ENCODE assay signal across 16 cellular contexts in genomic region chr4:139331185-139331584, GRCh38. TPM values are rescaled to one million over a fixed set of nuclear protein-coding genes. Genes with fewer than 3 reads are reported as not detected.
A peak's percentile ranks its signal among the peaks of the same experiment; 100 is the strongest.
DNase-seq lines count a peak whose midpoint lies in the region; ATAC-seq and TF ChIP-seq lines count a peak whose summit lies in the region.
"Had no signal": no experiment of that assay in that cellular context is flagged by ENCODE, and none has a peak within 500 bp of the region (broad histone marks: within the 10 kb centered on the region; RNA-seq: fewer than 3 reads in every experiment).

No MANE protein-coding gene starts in this region.

- H3K27ac ChIP-seq in neural progenitor cell: no peak overlapping the region
- H3K27ac ChIP-seq: colonic mucosa, SJSA1, uterus had no signal

- peaks cover 25% of the 10 kb centered on the region for H3K36me3 ChIP-seq in neural progenitor cell
- H3K36me3 ChIP-seq: colonic mucosa, uterus had no signal

- H3K27me3 Mint-ChIP-seq in activated T-cell treated with anti-CD3 and anti-CD28 coated beads, Interleukin-2, amount 50 U/mL, for 4 hours (ENCODE audit: low read depth): no peaks in the 10 kb centered on the region
- H3K27me3 Mint-ChIP-seq in chondrocyte (ENCODE audit: low read depth): no peaks in the 10 kb centered on the region
- H3K27me3 Mint-ChIP-seq in stimulated activated naive B cell treated with anti-CD40 and anti-IgM and Interleukin-4, amounts not matched to agents 10 μg/mL and 1 μg/mL and 100 μg/mL, for 72 hours: no peaks in the 10 kb centered on the region
- no peaks in the 10 kb centered on the region for H3K27me3 Mint-ChIP-seq in neural progenitor cell (ENCODE audit: insufficient read depth, low read depth)
- H3K27me3 Mint-ChIP-seq: activated CD4-positive, alpha-beta T cell treated with anti-CD3 and anti-CD28 coated beads, Interleukin-2, amount 10 ng/mL, durations not matched to agents 7 days and 5 days; CD4-positive, alpha-beta memory T cell had no signal

- H3K9me3 Mint-ChIP-seq in activated T-cell treated with anti-CD3 and anti-CD28 coated beads, Interleukin-2, amount 50 U/mL, for 4 hours: no peaks in the 10 kb centered on the region
- H3K9me3 Mint-ChIP-seq in chondrocyte (ENCODE audit: low read depth): peaks cover 5% of the 10 kb centered on the region
- H3K9me3 Mint-ChIP-seq in stimulated activated naive B cell treated with anti-CD40 and anti-IgM and Interleukin-4, amounts not matched to agents 10 μg/mL and 1 μg/mL and 100 μg/mL, for 72 hours: no peaks in the 10 kb centered on the region
- H3K9me3 Mint-ChIP-seq in neural progenitor cell: peaks cover 11% of the 10 kb centered on the region
- H3K9me3 Mint-ChIP-seq: neural crest cell had no signal

- peaks cover 100% of the 10 kb centered on the region for H3K79me2 ChIP-seq in neural progenitor cell (ENCODE audit: low read depth)

- no peak overlapping the region for H3K4me2 ChIP-seq in neural progenitor cell

- no peak overlapping the region for H3K9ac ChIP-seq in neural progenitor cell

- peaks cover 30% of the 10 kb centered on the region for H4K20me1 ChIP-seq in neural progenitor cell (ENCODE audit: low read depth)

- intact Hi-C loops in Right ventricle myocardium superior (cut with DNase I): no loop called here

- H3K9me3 ChIP-seq in neural progenitor cell (ENCODE audit: low read depth): no peaks in the 10 kb centered on the region
- H3K9me3 ChIP-seq: colonic mucosa, SJSA1, uterus had no signal

- H3K27me3 ChIP-seq in neural progenitor cell: no peaks in the 10 kb centered on the region
- H3K27me3 ChIP-seq: colonic mucosa, SJSA1, uterus had no signal

- H3K27ac Mint-ChIP-seq in chondrocyte (ENCODE audit: unreplicated experiment) (peak overlapping the region; percentile 41), neural progenitor cell (no peak overlapping the region)
- peak overlapping the region; percentile 59 for H3K27ac Mint-ChIP-seq in stimulated activated naive B cell treated with anti-CD40 and anti-IgM and Interleukin-4, amounts not matched to agents 10 μg/mL and 1 μg/mL and 100 μg/mL, for 72 hours
- H3K27ac Mint-ChIP-seq: activated CD4-positive, alpha-beta T cell treated with anti-CD3 and anti-CD28 coated beads, Interleukin-2, amount 10 ng/mL, durations not matched to agents 7 days and 5 days had no signal

- no peak overlapping the region for H3K4me3 ChIP-seq in neural progenitor cell
- H3K4me3 ChIP-seq: colonic mucosa, SJSA1, uterus had no signal

- TF ChIP-seq CTCF in chondrocyte (IDR thresholded peaks at IDR 0.05) (no peak), neural progenitor cell (IDR thresholded peaks at IDR 0.05) (no peak)

- peaks cover 39% of the 10 kb centered on the region for H3K4me1 Mint-ChIP-seq in activated T-cell treated with anti-CD3 and anti-CD28 coated beads, Interleukin-2, amount 50 U/mL, for 4 hours (ENCODE audit: low read depth)
- H3K4me1 Mint-ChIP-seq in chondrocyte (ENCODE audit: low read depth) (peaks cover 19% of the 10 kb centered on the region), neural progenitor cell (no peaks in the 10 kb centered on the region)
- peaks cover 14 to 23% of the 10 kb centered on the region in 2 donors for H3K4me1 Mint-ChIP-seq in stimulated activated naive B cell treated with anti-CD40 and anti-IgM and Interleukin-4, amounts not matched to agents 10 μg/mL and 1 μg/mL and 100 μg/mL, for 72 hours

- H3K36me3 Mint-ChIP-seq in activated T-cell treated with anti-CD3 and anti-CD28 coated beads, Interleukin-2, amount 50 U/mL, for 4 hours (ENCODE audit: insufficient read depth): peaks cover 31% of the 10 kb centered on the region
- H3K36me3 Mint-ChIP-seq in chondrocyte (ENCODE audit: low read depth) (peaks cover 10% of the 10 kb centered on the region), neural progenitor cell (peaks cover 30% of the 10 kb centered on the region)
- peaks cover 21 to 39% of the 10 kb centered on the region in 2 donors for H3K36me3 Mint-ChIP-seq in stimulated activated naive B cell treated with anti-CD40 and anti-IgM and Interleukin-4, amounts not matched to agents 10 μg/mL and 1 μg/mL and 100 μg/mL, for 72 hours

- DNase-seq in activated T-cell treated with anti-CD3 and anti-CD28 coated beads, Interleukin-2, amount 50 U/mL, for 4 hours: no peak
- no peak for DNase-seq in activated T-cell treated with anti-CD3 and anti-CD28 coated beads, Interleukin-2, amount 50 U/mL, for 1 hour
- DNase-seq in M059J (ENCODE audit: low read depth) (peak; percentile 33), chondrocyte (ENCODE audit: low spot score) (no peak), NCI-H1417 (lab: John Stamatoyannopoulos, UW) (no peak), neural progenitor cell (ENCODE audit: low spot score) (no peak), Right ventricle myocardium superior (no peak)
- DNase-seq in stimulated activated naive B cell treated with anti-CD40 and anti-IgM and Interleukin-4, amounts not matched to agents 10 μg/mL and 1 μg/mL and 100 μg/mL, for 72 hours: no peak
- DNase-seq: activated CD4-positive, alpha-beta T cell treated with anti-CD3 and anti-CD28 coated beads, Interleukin-2, amount 10 ng/mL, durations not matched to agents 7 days and 5 days; CD4-positive, alpha-beta memory T cell; colonic mucosa; NCI-H187; T-helper 9 cell; uterus had no signal

- H3K4me3 Mint-ChIP-seq in activated T-cell treated with anti-CD3 and anti-CD28 coated beads, Interleukin-2, amount 50 U/mL, for 4 hours: no peak overlapping the region
- H3K4me3 Mint-ChIP-seq in chondrocyte (ENCODE audit: unreplicated experiment) (no peak overlapping the region), neural progenitor cell (no peak overlapping the region)
- H3K4me3 Mint-ChIP-seq in stimulated activated naive B cell treated with anti-CD40 and anti-IgM and Interleukin-4, amounts not matched to agents 10 μg/mL and 1 μg/mL and 100 μg/mL, for 72 hours: no peak overlapping the region
- H3K4me3 Mint-ChIP-seq: activated CD4-positive, alpha-beta T cell treated with anti-CD3 and anti-CD28 coated beads, Interleukin-2, amount 10 ng/mL, durations not matched to agents 7 days and 5 days; CD4-positive, alpha-beta memory T cell; neural crest cell had no signal

- peak; percentile 18 to 23 for ATAC-seq in activated T-cell treated with anti-CD3 and anti-CD28 coated beads, Interleukin-2, amount 50 U/mL, for 4 hours
- peak in 1 of 2 donors; percentile 39 for ATAC-seq in stimulated activated naive B cell treated with anti-CD40 and anti-IgM and Interleukin-4, amounts not matched to agents 10 μg/mL and 1 μg/mL and 100 μg/mL, for 72 hours (replicated peaks)
- ATAC-seq in Right ventricle myocardium superior (ENCODE audit: poor library complexity): no peak

- peaks cover 7% of the 10 kb centered on the region for H3K4me1 ChIP-seq in neural progenitor cell
- H3K4me1 ChIP-seq: colonic mucosa, SJSA1, uterus had no signal

- no peak overlapping the region for H2AFZ ChIP-seq in neural progenitor cell (replicated peaks)

- peaks cover 6% of the 10 kb centered on the region for H3F3A ChIP-seq in neural progenitor cell (ENCODE audit: low read depth)

RNA-seq across cellular contexts. Expression of gene NDUFC1, which starts 28.9 kb away (rescaled TPM):
- total RNA-seq in activated T-cell treated with anti-CD3 and anti-CD28 coated beads, Interleukin-2, amount 50 U/mL, for 4 hours: 10 to 100 TPM; 46.4 to 51.9 (median 51.6) TPM
- 92.3 and 119 TPM in 2 replicates for total RNA-seq in M059J (2014; rRNA removed; shearing (Covaris generic))
- total RNA-seq in chondrocyte: 37.5 to 50.2 TPM (median 43.0 TPM) in 3 replicates
- total RNA-seq in neural progenitor cell (ENCODE audit: low replicate concordance): 27.0 and 40.6 TPM in 2 replicates
- 225 TPM for total RNA-seq in Right ventricle myocardium superior

RNA-seq across cellular contexts. Expression of gene NAA15, which starts 29.9 kb away (rescaled TPM):
- 100 to 1,000 TPM; 137 to 149 (median 144) TPM for total RNA-seq in activated T-cell treated with anti-CD3 and anti-CD28 coated beads, Interleukin-2, amount 50 U/mL, for 4 hours
- total RNA-seq in M059J (2014; rRNA removed; shearing (Covaris generic)): 20.1 and 30.1 TPM in 2 replicates
- total RNA-seq in chondrocyte (35.3 to 44.1 TPM (median 35.5 TPM) in 3 replicates), neural progenitor cell (ENCODE audit: low replicate concordance) (47.2 and 69.0 TPM in 2 replicates), Right ventricle myocardium superior (36.6 TPM)

RNA-seq across cellular contexts. Expression of gene MGARP, which starts 51.2 kb away (rescaled TPM):
- total RNA-seq in activated T-cell treated with anti-CD3 and anti-CD28 coated beads, Interleukin-2, amount 50 U/mL, for 4 hours: under 1 TPM in 1 of 3 donors, not detected in 2; 0.23 TPM
- total RNA-seq in M059J (2014; rRNA removed; shearing (Covaris generic)): 3.9 and 4.7 TPM in 2 replicates
- total RNA-seq in chondrocyte (2.6 to 3.5 TPM (median 3.4 TPM) in 3 replicates), neural progenitor cell (ENCODE audit: low replicate concordance) (2.5 and 5.1 TPM in 2 replicates), Right ventricle myocardium superior (0.48 TPM)
